1 cellular context compared by ENCODE assay signal in the genomic region with DNA sequence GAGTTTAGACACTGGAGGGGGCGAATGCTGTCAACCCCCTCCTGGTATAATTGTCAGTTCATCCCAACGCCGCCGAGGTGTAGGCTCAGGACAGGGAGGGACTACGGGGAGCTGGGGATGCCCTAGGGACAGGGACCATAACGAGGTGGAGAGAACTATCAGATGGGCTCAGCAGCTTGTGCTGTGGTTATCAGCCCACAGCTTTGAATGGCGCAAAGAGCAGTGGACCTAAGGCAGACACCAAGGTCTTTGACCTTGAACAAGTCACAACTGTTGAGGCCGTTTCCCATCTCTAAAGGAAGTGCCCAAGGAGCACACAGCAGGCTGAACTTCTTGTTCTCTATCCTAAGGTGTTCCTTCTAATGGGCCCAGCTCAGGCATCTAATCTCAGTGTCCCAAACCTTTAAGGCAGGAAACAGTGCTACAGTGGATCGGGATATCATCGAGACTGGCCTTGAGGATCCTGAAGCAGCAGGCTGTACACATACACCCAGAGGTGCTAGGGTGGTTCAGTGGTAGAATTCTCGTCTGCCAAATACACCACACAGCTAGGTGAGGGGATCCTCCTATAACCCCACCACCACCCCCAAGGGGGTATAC.
TF ChIP-seq lines count a peak whose summit lies in the region.

No MANE protein-coding gene starts in this region.

TF ChIP-seq in K562, 482 proteins besides CTCF, POLR2A, EP300 and RAD21 (continues in another document):
- TF ChIP-seq PYGO2 (tag; IDR thresholded peaks at IDR 0.05), result no peak
- 0 out of 2 replicates have a peak, but pooled peaks have one; percentile 52 for TF ChIP-seq ZBTB1 (CRISPR knock-in tag; IDR thresholded peaks at IDR 0.05; ENCODE audit: borderline replicate concordance, low read depth)
- TF ChIP-seq KDM5B (IDR thresholded peaks at IDR 0.05; ENCODE audit: insufficient replicate concordance, low read depth, low read length), result peak; percentile 32
- 0 out of 2 replicates have a peak, but pooled peaks have one; percentile 51 for TF ChIP-seq KAT7 (CRISPR knock-in tag; IDR thresholded peaks at IDR 0.05; ENCODE audit: borderline replicate concordance)
- no peak for TF ChIP-seq CXXC5 (CRISPR knock-in tag; IDR thresholded peaks at IDR 0.05)
- TF ChIP-seq YY1 (IDR thresholded peaks at IDR 0.05; ENCODE audit: borderline replicate concordance in 1 of 3, control insufficient read depth in 1 of 3, extremely low read depth in 1 of 3, insufficient read depth in 3 of 3, insufficient read length in 1 of 3, insufficient replicate concordance in 2 of 3, low read depth in 1 of 3, low read length in 2 of 3), result peak in 1 of 3 experiments; percentile 38
- TF ChIP-seq ARID1B (IDR thresholded peaks at IDR 0.05), result peak; percentile 48; the same call in 1 of the 2 replicates
- 0 out of 2 replicates have a peak, but pooled peaks have one; percentile 3 for TF ChIP-seq ZFX (CRISPR knock-in tag; IDR thresholded peaks at IDR 0.05)
- peak; percentile 46; the same call in 1 of the 2 replicates for TF ChIP-seq MYNN (IDR thresholded peaks at IDR 0.05)
- TF ChIP-seq MYNN (CRISPR knock-in tag; IDR thresholded peaks at IDR 0.05), result no peak
- TF ChIP-seq EHMT2 (IDR thresholded peaks at IDR 0.05), result 0 out of 2 replicates have a peak, but pooled peaks have one; percentile 18
- TF ChIP-seq, protein P1, sequence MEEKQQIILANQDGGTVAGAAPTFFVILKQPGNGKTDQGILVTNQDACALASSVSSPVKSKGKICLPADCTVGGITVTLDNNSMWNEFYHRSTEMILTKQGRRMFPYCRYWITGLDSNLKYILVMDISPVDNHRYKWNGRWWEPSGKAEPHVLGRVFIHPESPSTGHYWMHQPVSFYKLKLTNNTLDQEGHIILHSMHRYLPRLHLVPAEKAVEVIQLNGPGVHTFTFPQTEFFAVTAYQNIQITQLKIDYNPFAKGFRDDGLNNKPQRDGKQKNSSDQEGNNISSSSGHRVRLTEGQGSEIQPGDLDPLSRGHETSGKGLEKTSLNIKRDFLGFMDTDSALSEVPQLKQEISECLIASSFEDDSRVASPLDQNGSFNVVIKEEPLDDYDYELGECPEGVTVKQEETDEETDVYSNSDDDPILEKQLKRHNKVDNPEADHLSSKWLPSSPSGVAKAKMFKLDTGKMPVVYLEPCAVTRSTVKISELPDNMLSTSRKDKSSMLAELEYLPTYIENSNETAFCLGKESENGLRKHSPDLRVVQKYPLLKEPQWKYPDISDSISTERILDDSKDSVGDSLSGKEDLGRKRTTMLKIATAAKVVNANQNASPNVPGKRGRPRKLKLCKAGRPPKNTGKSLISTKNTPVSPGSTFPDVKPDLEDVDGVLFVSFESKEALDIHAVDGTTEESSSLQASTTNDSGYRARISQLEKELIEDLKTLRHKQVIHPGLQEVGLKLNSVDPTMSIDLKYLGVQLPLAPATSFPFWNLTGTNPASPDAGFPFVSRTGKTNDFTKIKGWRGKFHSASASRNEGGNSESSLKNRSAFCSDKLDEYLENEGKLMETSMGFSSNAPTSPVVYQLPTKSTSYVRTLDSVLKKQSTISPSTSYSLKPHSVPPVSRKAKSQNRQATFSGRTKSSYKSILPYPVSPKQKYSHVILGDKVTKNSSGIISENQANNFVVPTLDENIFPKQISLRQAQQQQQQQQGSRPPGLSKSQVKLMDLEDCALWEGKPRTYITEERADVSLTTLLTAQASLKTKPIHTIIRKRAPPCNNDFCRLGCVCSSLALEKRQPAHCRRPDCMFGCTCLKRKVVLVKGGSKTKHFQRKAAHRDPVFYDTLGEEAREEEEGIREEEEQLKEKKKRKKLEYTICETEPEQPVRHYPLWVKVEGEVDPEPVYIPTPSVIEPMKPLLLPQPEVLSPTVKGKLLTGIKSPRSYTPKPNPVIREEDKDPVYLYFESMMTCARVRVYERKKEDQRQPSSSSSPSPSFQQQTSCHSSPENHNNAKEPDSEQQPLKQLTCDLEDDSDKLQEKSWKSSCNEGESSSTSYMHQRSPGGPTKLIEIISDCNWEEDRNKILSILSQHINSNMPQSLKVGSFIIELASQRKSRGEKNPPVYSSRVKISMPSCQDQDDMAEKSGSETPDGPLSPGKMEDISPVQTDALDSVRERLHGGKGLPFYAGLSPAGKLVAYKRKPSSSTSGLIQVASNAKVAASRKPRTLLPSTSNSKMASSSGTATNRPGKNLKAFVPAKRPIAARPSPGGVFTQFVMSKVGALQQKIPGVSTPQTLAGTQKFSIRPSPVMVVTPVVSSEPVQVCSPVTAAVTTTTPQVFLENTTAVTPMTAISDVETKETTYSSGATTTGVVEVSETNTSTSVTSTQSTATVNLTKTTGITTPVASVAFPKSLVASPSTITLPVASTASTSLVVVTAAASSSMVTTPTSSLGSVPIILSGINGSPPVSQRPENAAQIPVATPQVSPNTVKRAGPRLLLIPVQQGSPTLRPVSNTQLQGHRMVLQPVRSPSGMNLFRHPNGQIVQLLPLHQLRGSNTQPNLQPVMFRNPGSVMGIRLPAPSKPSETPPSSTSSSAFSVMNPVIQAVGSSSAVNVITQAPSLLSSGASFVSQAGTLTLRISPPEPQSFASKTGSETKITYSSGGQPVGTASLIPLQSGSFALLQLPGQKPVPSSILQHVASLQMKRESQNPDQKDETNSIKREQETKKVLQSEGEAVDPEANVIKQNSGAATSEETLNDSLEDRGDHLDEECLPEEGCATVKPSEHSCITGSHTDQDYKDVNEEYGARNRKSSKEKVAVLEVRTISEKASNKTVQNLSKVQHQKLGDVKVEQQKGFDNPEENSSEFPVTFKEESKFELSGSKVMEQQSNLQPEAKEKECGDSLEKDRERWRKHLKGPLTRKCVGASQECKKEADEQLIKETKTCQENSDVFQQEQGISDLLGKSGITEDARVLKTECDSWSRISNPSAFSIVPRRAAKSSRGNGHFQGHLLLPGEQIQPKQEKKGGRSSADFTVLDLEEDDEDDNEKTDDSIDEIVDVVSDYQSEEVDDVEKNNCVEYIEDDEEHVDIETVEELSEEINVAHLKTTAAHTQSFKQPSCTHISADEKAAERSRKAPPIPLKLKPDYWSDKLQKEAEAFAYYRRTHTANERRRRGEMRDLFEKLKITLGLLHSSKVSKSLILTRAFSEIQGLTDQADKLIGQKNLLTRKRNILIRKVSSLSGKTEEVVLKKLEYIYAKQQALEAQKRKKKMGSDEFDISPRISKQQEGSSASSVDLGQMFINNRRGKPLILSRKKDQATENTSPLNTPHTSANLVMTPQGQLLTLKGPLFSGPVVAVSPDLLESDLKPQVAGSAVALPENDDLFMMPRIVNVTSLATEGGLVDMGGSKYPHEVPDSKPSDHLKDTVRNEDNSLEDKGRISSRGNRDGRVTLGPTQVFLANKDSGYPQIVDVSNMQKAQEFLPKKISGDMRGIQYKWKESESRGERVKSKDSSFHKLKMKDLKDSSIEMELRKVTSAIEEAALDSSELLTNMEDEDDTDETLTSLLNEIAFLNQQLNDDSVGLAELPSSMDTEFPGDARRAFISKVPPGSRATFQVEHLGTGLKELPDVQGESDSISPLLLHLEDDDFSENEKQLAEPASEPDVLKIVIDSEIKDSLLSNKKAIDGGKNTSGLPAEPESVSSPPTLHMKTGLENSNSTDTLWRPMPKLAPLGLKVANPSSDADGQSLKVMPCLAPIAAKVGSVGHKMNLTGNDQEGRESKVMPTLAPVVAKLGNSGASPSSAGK (IDR thresholded peaks at IDR 0.05), result no peak
- no peak for TF ChIP-seq ZNF589 (CRISPR knock-in tag; IDR thresholded peaks at IDR 0.05; ENCODE audit: low read depth)
- TF ChIP-seq ZNF197 (CRISPR knock-in tag; IDR thresholded peaks at IDR 0.05; ENCODE audit: low read depth), result no peak
- TF ChIP-seq TCF3 (CRISPR knock-in tag; IDR thresholded peaks at IDR 0.05), result peak; percentile 48; the same call in 1 of the 2 replicates
- TF ChIP-seq, protein P2, sequence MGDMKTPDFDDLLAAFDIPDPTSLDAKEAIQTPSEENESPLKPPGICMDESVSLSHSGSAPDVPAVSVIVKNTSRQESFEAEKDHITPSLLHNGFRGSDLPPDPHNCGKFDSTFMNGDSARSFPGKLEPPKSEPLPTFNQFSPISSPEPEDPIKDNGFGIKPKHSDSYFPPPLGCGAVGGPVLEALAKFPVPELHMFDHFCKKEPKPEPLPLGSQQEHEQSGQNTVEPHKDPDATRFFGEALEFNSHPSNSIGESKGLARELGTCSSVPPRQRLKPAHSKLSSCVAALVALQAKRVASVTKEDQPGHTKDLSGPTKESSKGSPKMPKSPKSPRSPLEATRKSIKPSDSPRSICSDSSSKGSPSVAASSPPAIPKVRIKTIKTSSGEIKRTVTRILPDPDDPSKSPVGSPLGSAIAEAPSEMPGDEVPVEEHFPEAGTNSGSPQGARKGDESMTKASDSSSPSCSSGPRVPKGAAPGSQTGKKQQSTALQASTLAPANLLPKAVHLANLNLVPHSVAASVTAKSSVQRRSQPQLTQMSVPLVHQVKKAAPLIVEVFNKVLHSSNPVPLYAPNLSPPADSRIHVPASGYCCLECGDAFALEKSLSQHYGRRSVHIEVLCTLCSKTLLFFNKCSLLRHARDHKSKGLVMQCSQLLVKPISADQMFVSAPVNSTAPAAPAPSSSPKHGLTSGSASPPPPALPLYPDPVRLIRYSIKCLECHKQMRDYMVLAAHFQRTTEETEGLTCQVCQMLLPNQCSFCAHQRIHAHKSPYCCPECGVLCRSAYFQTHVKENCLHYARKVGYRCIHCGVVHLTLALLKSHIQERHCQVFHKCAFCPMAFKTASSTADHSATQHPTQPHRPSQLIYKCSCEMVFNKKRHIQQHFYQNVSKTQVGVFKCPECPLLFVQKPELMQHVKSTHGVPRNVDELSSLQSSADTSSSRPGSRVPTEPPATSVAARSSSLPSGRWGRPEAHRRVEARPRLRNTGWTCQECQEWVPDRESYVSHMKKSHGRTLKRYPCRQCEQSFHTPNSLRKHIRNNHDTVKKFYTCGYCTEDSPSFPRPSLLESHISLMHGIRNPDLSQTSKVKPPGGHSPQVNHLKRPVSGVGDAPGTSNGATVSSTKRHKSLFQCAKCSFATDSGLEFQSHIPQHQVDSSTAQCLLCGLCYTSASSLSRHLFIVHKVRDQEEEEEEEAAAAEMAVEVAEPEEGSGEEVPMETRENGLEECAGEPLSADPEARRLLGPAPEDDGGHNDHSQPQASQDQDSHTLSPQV (IDR thresholded peaks at IDR 0.05), result peak; percentile 15; the same call in 1 of the 2 replicates
- no peak for TF ChIP-seq ZZZ3 (IDR thresholded peaks at IDR 0.05)
- TF ChIP-seq PTBP1 (IDR thresholded peaks at IDR 0.05; ENCODE audit: low read depth, low read length), result no peak
- TF ChIP-seq CTBP1 (IDR thresholded peaks at IDR 0.05; ENCODE audit: borderline replicate concordance), result peak; percentile 7; the same call in 1 of the 2 replicates
- TF ChIP-seq, protein P3, sequence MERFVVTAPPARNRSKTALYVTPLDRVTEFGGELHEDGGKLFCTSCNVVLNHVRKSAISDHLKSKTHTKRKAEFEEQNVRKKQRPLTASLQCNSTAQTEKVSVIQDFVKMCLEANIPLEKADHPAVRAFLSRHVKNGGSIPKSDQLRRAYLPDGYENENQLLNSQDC (CRISPR knock-in tag; IDR thresholded peaks at IDR 0.05), result no peak
- TF ChIP-seq PTRF (tag; IDR thresholded peaks at IDR 0.05), result no peak
- peak; percentile 45; the same call in 1 of the 2 replicates for TF ChIP-seq POLR2AphosphoS2 (IDR thresholded peaks at IDR 0.05; ENCODE audit: low read length)
- TF ChIP-seq, protein P4, sequence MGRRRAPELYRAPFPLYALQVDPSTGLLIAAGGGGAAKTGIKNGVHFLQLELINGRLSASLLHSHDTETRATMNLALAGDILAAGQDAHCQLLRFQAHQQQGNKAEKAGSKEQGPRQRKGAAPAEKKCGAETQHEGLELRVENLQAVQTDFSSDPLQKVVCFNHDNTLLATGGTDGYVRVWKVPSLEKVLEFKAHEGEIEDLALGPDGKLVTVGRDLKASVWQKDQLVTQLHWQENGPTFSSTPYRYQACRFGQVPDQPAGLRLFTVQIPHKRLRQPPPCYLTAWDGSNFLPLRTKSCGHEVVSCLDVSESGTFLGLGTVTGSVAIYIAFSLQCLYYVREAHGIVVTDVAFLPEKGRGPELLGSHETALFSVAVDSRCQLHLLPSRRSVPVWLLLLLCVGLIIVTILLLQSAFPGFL (CRISPR knock-in tag; IDR thresholded peaks at IDR 0.05), result peak; percentile 74; the same call in 1 of the 2 replicates
- TF ChIP-seq, protein P5, sequence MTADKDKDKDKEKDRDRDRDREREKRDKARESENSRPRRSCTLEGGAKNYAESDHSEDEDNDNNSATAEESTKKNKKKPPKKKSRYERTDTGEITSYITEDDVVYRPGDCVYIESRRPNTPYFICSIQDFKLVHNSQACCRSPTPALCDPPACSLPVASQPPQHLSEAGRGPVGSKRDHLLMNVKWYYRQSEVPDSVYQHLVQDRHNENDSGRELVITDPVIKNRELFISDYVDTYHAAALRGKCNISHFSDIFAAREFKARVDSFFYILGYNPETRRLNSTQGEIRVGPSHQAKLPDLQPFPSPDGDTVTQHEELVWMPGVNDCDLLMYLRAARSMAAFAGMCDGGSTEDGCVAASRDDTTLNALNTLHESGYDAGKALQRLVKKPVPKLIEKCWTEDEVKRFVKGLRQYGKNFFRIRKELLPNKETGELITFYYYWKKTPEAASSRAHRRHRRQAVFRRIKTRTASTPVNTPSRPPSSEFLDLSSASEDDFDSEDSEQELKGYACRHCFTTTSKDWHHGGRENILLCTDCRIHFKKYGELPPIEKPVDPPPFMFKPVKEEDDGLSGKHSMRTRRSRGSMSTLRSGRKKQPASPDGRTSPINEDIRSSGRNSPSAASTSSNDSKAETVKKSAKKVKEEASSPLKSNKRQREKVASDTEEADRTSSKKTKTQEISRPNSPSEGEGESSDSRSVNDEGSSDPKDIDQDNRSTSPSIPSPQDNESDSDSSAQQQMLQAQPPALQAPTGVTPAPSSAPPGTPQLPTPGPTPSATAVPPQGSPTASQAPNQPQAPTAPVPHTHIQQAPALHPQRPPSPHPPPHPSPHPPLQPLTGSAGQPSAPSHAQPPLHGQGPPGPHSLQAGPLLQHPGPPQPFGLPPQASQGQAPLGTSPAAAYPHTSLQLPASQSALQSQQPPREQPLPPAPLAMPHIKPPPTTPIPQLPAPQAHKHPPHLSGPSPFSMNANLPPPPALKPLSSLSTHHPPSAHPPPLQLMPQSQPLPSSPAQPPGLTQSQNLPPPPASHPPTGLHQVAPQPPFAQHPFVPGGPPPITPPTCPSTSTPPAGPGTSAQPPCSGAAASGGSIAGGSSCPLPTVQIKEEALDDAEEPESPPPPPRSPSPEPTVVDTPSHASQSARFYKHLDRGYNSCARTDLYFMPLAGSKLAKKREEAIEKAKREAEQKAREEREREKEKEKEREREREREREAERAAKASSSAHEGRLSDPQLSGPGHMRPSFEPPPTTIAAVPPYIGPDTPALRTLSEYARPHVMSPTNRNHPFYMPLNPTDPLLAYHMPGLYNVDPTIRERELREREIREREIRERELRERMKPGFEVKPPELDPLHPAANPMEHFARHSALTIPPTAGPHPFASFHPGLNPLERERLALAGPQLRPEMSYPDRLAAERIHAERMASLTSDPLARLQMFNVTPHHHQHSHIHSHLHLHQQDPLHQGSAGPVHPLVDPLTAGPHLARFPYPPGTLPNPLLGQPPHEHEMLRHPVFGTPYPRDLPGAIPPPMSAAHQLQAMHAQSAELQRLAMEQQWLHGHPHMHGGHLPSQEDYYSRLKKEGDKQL (CRISPR knock-in tag; IDR thresholded peaks at IDR 0.05; ENCODE audit: borderline replicate concordance), result no peak
- TF ChIP-seq CBFA2T2 (conservative IDR thresholded peaks at IDR 0.05), result 0 out of 2 replicates have a peak, but pooled peaks have one; percentile 7
- 0 out of 2 replicates have a peak, but pooled peaks have one; percentile 13 for TF ChIP-seq CREB1 (IDR thresholded peaks at IDR 0.05)
- no peak for TF ChIP-seq CREB1 (CRISPR knock-in tag; IDR thresholded peaks at IDR 0.05)
- TF ChIP-seq TAL1 (IDR thresholded peaks at IDR 0.05), result peak; percentile 26; the same call in 1 of the 2 replicates
- peak; percentile 33; the same call in 1 of the 2 replicates for TF ChIP-seq NCOR1 (IDR thresholded peaks at IDR 0.05)
- TF ChIP-seq LCOR (CRISPR knock-in tag; IDR thresholded peaks at IDR 0.05), result peak; percentile 42; the same call in 1 of the 2 replicates
- TF ChIP-seq CBFA2T3 (IDR thresholded peaks at IDR 0.05), result peak; percentile 69
- no peak for TF ChIP-seq ZNF134 (CRISPR knock-in tag; conservative IDR thresholded peaks at IDR 0.05)
- peak; percentile 91 for TF ChIP-seq ESRRA (IDR thresholded peaks at IDR 0.05; ENCODE audit: borderline replicate concordance, low read depth)
